Comparison of ENCODE assay signal across 1 cellular context in the genomic region with DNA sequence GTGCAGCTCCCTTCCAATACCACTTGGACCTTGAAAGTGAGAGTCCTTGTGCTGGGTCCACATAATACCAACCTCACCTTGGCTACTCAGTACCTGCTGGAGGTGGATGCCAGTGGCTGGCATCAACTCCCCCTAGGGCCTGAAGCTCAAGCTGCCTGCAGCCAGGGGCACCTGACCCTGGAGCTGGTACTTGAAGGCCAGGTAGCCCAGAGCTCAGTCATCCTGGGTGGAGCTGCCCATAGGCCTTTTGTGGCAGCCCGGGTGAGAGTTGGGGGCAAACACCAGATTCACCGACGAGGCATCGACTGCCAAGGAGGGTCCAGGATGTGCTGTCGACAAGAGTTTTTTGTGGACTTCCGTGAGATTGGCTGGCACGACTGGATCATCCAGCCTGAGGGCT.
TF ChIP-seq lines count a peak whose summit lies in the region.

No MANE protein-coding gene starts in this region.

TF ChIP-seq in H1, 55 proteins besides CTCF, POLR2A, EP300 and RAD21:
- TF ChIP-seq NRF1 (IDR thresholded peaks at IDR 0.05; ENCODE audit: low read depth, low read length) (no peak), FOSL1 (IDR thresholded peaks at IDR 0.05; ENCODE audit: insufficient read depth, low read depth, low read length) (no peak), SIN3A (conservative IDR thresholded peaks at IDR 0.05 in 1 of 2, IDR thresholded peaks at IDR 0.05 in 1 of 2; ENCODE audit: low read depth in 1 of 2, low read length in 2 of 2) (no peak), KDM1A (IDR thresholded peaks at IDR 0.05; ENCODE audit: borderline replicate concordance, low read length) (no peak), HDAC2 (IDR thresholded peaks at IDR 0.05; ENCODE audit: borderline replicate concordance in 1 of 2, low read depth in 2 of 2, low read length in 2 of 2) (no peak), SIRT6 (IDR thresholded peaks at IDR 0.05; ENCODE audit: low read length) (no peak), TAF7 (optimal IDR thresholded peaks at IDR 0.05; ENCODE audit: borderline replicate concordance, low read depth, low read length) (no peak), CBX5 (IDR thresholded peaks at IDR 0.05; ENCODE audit: low read depth, low read length) (no peak), JUN (IDR thresholded peaks at IDR 0.05; ENCODE audit: low read depth, low read length) (no peak), RNF2 (IDR thresholded peaks at IDR 0.05; ENCODE audit: borderline replicate concordance, low read depth, low read length, missing control alignments, poor library complexity, severe bottlenecking) (no peak), JUND (IDR thresholded peaks at IDR 0.05; ENCODE audit: low read length) (no peak), SUZ12 (IDR thresholded peaks at IDR 0.05; ENCODE audit: low read length) (no peak), KDM5A (IDR thresholded peaks at IDR 0.05; ENCODE audit: low read length) (no peak), CEBPB (IDR thresholded peaks at IDR 0.05; ENCODE audit: low read depth, low read length) (no peak), PHF8 (conservative IDR thresholded peaks at IDR 0.05; ENCODE audit: low read depth, low read length) (no peak), ZNF274 (IDR thresholded peaks at IDR 0.05; ENCODE audit: borderline replicate concordance, extremely low read depth, low read length) (no peak), BCL11A (IDR thresholded peaks at IDR 0.05; ENCODE audit: low read depth in 2 of 2, low read length in 2 of 2) (no peak), SIX5 (IDR thresholded peaks at IDR 0.05; ENCODE audit: low read depth, low read length) (no peak)
